Comparison of ENCODE assay signal across 8 cellular contexts in the genomic region with DNA sequence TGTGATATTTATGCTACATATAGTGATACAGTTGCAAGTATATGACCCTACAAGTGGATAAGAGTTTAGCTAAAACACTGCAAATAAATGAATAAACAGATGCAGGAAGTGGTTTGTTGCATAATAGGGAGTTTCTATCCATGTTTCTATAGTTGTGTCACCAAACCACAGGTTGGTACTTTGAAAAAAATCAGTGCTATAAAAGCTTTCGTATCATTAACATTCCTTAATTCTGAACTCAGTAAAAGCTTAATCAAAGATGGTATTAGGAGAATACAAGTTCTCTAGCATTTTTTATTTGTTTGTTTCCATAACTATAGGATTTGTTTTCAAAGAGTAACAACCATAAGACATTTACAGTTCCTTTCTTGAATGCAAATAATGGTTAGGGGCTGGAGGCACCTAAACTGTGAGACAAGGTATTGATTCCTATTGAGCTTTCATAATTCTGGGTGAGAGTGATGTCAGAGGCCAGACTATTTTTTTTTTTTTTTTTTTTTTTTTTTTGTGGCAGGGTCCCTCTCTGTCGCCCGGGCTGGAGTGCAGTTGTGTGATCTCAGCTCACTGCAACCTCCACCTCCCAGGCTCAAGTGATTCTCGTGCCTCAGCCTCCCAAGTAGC. TPM values are rescaled to one million over a fixed set of nuclear protein-coding genes. Genes with fewer than 3 reads are reported as not detected.
DNase-seq lines count a peak whose midpoint lies in the region; ATAC-seq, FAIRE-seq and TF ChIP-seq lines count a peak whose summit lies in the region.

No MANE protein-coding gene starts in this region.

- no peak for FAIRE-seq in frontal cortex (lab: Jason Lieb, UNC)

- 0 out of 2 replicates have a peak, but pooled peaks cover 3% of the 10 kb centered on the region for H3K4me1 Mint-ChIP-seq in WTC11

- no peaks in the 10 kb centered on the region for H3K36me3 Mint-ChIP-seq in WTC11

- CTCF ChIA-PET in WTC11 (lab: Charles Lee), result no interaction called here

- ATAC-seq in GM19025 (IDR thresholded peaks at IDR 0.05; ENCODE audit: low read depth, unreplicated experiment) (peak; percentile 50), HG03103 (IDR thresholded peaks at IDR 0.05; ENCODE audit: low read depth, unreplicated experiment) (peak; percentile 45), WTC11 (no peak)

- H3K4me3 Mint-ChIP-seq in WTC11, result no peak overlapping the region

- in situ Hi-C loops in ACHN (cut with HindIII; ENCODE audit: low pct_ligation_motif_present, low pct_unique_long_range_greater_than_20kb, low sequenced_read_pairs), result no loop called here

- TF ChIP-seq CTCF in WTC11 (IDR thresholded peaks at IDR 0.05), result no peak

- peak; percentile 28 for DNase-seq in ACHN
- DNase-seq in T-helper 2 cell, result peak in 3 of 5 experiments; percentile 22 to 89 (median 74)
- DNase-seq in renal cortical epithelial cell (ENCODE audit: low read depth), result peak; percentile 96
- DNase-seq in WTC11 (ENCODE audit: low spot score), result no peak
- DNase-seq in DMS 273 treated with DMSO at 0.1 percent for 48 hours (lab: John Stamatoyannopoulos, UW), result no peak
- no peak for DNase-seq in frontal cortex (ENCODE audit: low spot score in 2 of 2)

- no peak overlapping the region for H3K27ac Mint-ChIP-seq in WTC11

- POLR2A ChIA-PET in WTC11 (lab: Charles Lee), result no interaction called here

- H3K27me3 Mint-ChIP-seq in WTC11 (ENCODE audit: low read depth), result no peaks in the 10 kb centered on the region

- H3K9me3 Mint-ChIP-seq in WTC11, result no peaks in the 10 kb centered on the region; the same call in 1 of the 2 replicates

TF ChIP-seq in WTC11, 78 proteins besides CTCF, POLR2A, EP300 and RAD21:
- TF ChIP-seq FOXK1 (CRISPR knock-in tag; IDR thresholded peaks at IDR 0.05) (no peak), FOXJ3 (CRISPR knock-in tag; IDR thresholded peaks at IDR 0.05; ENCODE audit: borderline replicate concordance) (no peak), RELA (CRISPR knock-in tag; IDR thresholded peaks at IDR 0.05; ENCODE audit: borderline replicate concordance) (no peak), SMAD3 (CRISPR knock-in tag; IDR thresholded peaks at IDR 0.05; ENCODE audit: borderline replicate concordance) (no peak), E2F5 (CRISPR knock-in tag; IDR thresholded peaks at IDR 0.05) (no peak), ESRRA (CRISPR knock-in tag; IDR thresholded peaks at IDR 0.05; ENCODE audit: borderline replicate concordance) (no peak)

RNA-seq across cellular contexts. Expression of gene CPOX, which starts 29.6 kb away (rescaled TPM):
- total RNA-seq in renal cortical epithelial cell (22.1 and 27.8 TPM in 2 replicates), WTC11 (2021) (31.5 to 33.4 TPM (median 33.1 TPM) in 3 replicates), frontal cortex (17.1 TPM)

RNA-seq across cellular contexts. Expression of gene GPR15, which starts 32.0 kb away (rescaled TPM):
- not detected in 2 replicates for total RNA-seq in renal cortical epithelial cell
- 0.14 TPM in 1 of 3 replicates, not detected in the others for total RNA-seq in WTC11 (2021)
- not detected for total RNA-seq in frontal cortex

RNA-seq across cellular contexts. Expression of gene CLDND1, which starts 41.1 kb away (rescaled TPM):
- 160 and 180 TPM in 2 replicates for total RNA-seq in renal cortical epithelial cell
- 74.8 to 80.6 TPM (median 78.5 TPM) in 3 replicates for total RNA-seq in WTC11 (2021)
- total RNA-seq in frontal cortex, result 124 TPM

Comparison
In these comparisons a context has a peak if more than half of its experiments do, and no peak if none do; other contexts are left out.
1. DNase-seq: peak in ACHN (single experiment), T-helper 2 cell (3 of 5) and renal cortical epithelial cell (single experiment); none in WTC11 (single experiment), DMS 273 treated with DMSO at 0.1 percent for 48 hours (single experiment) and frontal cortex (0 of 2).